In the genomic region with DNA sequence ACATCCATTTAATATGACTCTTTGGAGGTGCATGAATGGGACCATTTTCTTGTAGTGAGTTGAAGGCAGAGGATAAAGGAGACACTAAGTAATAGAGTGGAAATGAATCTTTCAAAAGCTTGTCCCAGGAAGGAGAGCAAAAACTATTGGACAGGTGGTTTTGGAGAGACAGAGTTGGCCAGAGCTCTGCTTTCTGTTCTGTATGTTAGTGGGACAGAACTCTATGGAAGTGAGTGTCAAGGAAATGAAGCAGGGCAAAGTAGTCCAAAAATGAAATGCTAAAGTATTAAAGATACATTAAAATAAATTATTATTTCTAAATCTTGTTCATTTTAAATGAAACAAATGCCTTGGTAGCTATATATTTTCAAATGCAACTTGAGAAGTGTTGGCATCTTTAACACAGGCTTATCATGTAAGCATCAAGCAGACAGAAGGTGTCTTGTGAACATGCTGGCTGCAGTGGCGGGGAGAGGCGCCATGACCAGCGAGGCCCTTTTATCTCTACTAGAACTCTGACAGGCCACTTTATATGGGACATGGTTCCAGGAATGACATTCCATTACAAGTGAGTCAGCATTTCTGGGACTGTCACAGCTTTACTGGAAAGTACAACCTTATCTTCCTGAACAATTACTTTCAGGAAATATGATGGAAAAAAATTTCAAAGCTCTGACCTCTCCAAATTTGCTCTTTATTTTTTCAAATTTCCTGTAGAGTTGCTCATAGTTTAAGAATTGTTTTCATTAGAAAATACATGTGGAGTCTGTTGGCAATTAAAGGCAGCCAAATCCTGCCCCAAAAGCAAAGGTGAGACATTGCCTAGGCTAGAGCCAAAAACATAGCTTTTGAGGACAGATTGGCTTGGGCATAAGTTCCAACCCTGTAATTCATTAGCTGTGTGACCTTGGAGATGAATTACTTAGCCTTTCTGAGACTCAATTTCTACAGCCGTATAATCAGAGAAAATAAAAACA, we compare ENCODE assay signal across 1 cellular context.
A peak's percentile ranks its signal among the peaks of the same experiment; 100 is the strongest.
TF ChIP-seq lines count a peak whose summit lies in the region.

No MANE protein-coding gene starts in this region.

TF ChIP-seq in K562, 482 proteins besides CTCF, POLR2A, EP300 and RAD21 (continued from another document and continues in another):
- TF ChIP-seq NFIC (IDR thresholded peaks at IDR 0.05) (0 out of 2 replicates have a peak, but pooled peaks have one; percentile 21), FOXM1 (IDR thresholded peaks at IDR 0.05; ENCODE audit: low read depth) (0 out of 2 replicates have a peak, but pooled peaks have one; percentile 35), FOXM1 (CRISPR knock-in tag; IDR thresholded peaks at IDR 0.05; ENCODE audit: low read depth) (no peak), NR2C1 (IDR thresholded peaks at IDR 0.05) (no peak), NR2C1 (tag; IDR thresholded peaks at IDR 0.05) (0 out of 2 replicates have a peak, but pooled peaks have one; percentile 31), EP400 (IDR thresholded peaks at IDR 0.05) (peak; percentile 51; the same call in 1 of the 2 replicates), LCOR (CRISPR knock-in tag; IDR thresholded peaks at IDR 0.05) (no peak), DMBX1 (CRISPR knock-in tag; IDR thresholded peaks at IDR 0.05; ENCODE audit: borderline replicate concordance) (peak; percentile 72), TCF7L2 (IDR thresholded peaks at IDR 0.05; ENCODE audit: low read depth, low read length) (no peak), TAL1 (IDR thresholded peaks at IDR 0.05) (0 out of 2 replicates have a peak, but pooled peaks have one; percentile 26), NFRKB (IDR thresholded peaks at IDR 0.05; ENCODE audit: low read depth) (peak; percentile 62; the same call in 1 of the 2 replicates), POLR2H (tag; IDR thresholded peaks at IDR 0.05; ENCODE audit: low read depth) (0 out of 2 replicates have a peak, but pooled peaks have one; percentile 12), ELF1 (tag; IDR thresholded peaks at IDR 0.05) (peak; percentile 23; the same call in 1 of the 2 replicates), MAFG (tag; conservative IDR thresholded peaks at IDR 0.05) (peak; percentile 98), GATAD2B (IDR thresholded peaks at IDR 0.05; ENCODE audit: borderline replicate concordance) (peak; percentile 77), SMARCC2 (IDR thresholded peaks at IDR 0.05; ENCODE audit: low read depth) (peak; percentile 75), ARNT (IDR thresholded peaks at IDR 0.05) (peak in 1 of 2 experiments; percentile 27; a peak in 1 of 4 replicates), SUPT5H (IDR thresholded peaks at IDR 0.05) (no peak), TOE1 (IDR thresholded peaks at IDR 0.05; ENCODE audit: borderline replicate concordance) (no peak), TOE1 (CRISPR knock-in tag; IDR thresholded peaks at IDR 0.05; ENCODE audit: borderline replicate concordance, low read depth) (no peak)
- TF ChIP-seq, protein P1, sequence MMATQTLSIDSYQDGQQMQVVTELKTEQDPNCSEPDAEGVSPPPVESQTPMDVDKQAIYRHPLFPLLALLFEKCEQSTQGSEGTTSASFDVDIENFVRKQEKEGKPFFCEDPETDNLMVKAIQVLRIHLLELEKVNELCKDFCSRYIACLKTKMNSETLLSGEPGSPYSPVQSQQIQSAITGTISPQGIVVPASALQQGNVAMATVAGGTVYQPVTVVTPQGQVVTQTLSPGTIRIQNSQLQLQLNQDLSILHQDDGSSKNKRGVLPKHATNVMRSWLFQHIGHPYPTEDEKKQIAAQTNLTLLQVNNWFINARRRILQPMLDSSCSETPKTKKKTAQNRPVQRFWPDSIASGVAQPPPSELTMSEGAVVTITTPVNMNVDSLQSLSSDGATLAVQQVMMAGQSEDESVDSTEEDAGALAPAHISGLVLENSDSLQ (IDR thresholded peaks at IDR 0.05): peak; percentile 80
- TF ChIP-seq, protein P2, sequence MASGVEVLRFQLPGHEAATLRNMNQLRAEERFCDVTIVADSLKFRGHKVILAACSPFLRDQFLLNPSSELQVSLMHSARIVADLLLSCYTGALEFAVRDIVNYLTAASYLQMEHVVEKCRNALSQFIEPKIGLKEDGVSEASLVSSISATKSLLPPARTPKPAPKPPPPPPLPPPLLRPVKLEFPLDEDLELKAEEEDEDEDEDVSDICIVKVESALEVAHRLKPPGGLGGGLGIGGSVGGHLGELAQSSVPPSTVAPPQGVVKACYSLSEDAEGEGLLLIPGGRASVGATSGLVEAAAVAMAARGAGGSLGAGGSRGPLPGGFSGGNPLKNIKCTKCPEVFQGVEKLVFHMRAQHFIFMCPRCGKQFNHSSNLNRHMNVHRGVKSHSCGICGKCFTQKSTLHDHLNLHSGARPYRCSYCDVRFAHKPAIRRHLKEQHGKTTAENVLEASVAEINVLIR (CRISPR knock-in tag; IDR thresholded peaks at IDR 0.05): 0 out of 2 replicates have a peak, but pooled peaks have one; percentile 30
- TF ChIP-seq, protein P3, sequence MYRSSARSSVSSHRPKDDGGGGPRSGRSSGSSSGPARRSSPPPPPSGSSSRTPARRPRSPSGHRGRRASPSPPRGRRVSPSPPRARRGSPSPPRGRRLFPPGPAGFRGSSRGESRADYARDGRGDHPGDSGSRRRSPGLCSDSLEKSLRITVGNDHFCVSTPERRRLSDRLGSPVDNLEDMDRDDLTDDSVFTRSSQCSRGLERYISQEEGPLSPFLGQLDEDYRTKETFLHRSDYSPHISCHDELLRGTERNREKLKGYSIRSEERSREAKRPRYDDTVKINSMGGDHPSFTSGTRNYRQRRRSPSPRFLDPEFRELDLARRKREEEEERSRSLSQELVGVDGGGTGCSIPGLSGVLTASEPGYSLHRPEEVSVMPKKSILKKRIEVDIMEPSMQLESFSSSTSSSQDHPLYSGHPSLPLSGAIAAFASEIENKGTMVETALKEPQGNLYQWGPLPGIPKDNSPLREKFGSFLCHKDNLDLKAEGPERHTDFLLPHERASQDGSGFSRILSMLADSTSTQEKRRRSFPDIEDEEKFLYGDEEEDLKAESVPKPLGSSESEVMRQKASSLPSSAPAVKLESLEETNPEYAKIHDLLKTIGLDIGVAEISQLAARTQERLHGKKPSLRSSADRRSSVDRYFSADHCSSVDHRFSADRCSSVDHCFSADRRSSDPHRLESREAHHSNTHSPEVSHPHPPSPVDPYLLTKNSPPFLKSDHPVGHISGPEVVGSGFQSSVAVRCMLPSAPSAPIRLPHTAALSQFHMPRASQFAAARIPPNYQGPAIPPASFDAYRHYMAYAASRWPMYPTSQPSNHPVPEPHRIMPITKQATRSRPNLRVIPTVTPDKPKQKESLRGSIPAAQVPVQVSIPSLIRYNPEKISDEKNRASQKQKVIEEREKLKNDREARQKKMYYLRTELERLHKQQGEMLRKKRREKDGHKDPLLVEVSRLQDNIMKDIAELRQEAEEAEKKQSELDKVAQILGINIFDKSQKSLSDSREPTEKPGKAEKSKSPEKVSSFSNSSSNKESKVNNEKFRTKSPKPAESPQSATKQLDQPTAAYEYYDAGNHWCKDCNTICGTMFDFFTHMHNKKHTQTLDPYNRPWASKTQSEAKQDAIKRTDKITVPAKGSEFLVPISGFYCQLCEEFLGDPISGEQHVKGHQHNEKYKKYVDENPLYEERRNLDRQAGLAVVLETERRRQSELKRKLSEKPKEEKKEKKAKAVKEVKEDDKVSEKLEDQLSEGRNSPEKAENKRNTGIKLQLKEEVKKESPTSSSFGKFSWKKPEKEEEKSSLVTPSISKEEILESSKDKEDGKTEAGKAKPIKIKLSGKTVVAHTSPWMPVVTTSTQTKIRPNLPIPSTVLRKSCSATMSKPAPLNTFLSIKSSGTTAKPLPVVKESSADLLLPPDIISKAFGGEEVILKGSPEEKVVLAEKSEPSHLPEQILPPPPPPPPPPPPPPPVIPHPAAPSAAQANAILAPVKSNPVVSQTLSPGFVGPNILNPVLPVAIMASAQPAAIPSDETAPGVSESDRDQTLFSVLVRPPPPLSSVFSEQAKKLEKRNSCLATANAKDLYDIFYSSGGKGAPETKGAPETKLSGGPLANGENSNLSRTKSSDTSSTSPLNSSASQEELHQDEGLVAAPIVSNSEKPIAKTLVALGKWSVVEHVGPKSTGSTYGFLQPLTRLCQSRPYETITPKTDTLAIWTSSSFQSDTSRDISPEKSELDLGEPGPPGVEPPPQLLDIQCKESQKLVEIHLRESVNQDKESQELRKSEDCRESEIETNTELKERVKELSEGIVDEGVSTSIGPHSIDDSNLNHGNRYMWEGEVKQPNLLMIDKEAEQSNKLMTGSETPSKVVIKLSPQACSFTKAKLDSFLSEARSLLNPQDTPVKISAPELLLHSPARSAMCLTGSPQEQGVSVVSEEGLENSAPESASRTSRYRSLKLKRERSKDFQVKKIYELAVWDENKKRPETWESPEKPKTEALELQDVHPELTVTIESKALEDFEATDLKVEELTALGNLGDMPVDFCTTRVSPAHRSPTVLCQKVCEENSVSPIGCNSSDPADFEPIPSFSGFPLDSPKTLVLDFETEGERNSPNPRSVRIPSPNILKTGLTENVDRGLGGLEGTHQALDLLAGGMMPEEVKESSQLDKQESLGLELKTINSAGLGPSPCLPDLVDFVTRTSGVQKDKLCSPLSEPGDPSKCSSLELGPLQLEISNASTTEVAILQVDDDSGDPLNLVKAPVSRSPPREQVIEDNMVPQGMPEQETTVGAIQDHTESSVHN (IDR thresholded peaks at IDR 0.05; ENCODE audit: borderline replicate concordance in 1 of 2, low read depth in 1 of 2): peak in 1 of 2 experiments; percentile 38; a peak in 1 of 4 replicates
- TF ChIP-seq, protein P4, sequence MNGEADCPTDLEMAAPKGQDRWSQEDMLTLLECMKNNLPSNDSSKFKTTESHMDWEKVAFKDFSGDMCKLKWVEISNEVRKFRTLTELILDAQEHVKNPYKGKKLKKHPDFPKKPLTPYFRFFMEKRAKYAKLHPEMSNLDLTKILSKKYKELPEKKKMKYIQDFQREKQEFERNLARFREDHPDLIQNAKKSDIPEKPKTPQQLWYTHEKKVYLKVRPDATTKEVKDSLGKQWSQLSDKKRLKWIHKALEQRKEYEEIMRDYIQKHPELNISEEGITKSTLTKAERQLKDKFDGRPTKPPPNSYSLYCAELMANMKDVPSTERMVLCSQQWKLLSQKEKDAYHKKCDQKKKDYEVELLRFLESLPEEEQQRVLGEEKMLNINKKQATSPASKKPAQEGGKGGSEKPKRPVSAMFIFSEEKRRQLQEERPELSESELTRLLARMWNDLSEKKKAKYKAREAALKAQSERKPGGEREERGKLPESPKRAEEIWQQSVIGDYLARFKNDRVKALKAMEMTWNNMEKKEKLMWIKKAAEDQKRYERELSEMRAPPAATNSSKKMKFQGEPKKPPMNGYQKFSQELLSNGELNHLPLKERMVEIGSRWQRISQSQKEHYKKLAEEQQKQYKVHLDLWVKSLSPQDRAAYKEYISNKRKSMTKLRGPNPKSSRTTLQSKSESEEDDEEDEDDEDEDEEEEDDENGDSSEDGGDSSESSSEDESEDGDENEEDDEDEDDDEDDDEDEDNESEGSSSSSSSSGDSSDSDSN (IDR thresholded peaks at IDR 0.05; ENCODE audit: borderline replicate concordance in 1 of 2, low read depth in 2 of 2, low read length in 2 of 2): no peak
- TF ChIP-seq, protein P5, sequence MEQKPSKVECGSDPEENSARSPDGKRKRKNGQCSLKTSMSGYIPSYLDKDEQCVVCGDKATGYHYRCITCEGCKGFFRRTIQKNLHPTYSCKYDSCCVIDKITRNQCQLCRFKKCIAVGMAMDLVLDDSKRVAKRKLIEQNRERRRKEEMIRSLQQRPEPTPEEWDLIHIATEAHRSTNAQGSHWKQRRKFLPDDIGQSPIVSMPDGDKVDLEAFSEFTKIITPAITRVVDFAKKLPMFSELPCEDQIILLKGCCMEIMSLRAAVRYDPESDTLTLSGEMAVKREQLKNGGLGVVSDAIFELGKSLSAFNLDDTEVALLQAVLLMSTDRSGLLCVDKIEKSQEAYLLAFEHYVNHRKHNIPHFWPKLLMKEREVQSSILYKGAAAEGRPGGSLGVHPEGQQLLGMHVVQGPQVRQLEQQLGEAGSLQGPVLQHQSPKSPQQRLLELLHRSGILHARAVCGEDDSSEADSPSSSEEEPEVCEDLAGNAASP (IDR thresholded peaks at IDR 0.05): no peak
- TF ChIP-seq, protein P6, sequence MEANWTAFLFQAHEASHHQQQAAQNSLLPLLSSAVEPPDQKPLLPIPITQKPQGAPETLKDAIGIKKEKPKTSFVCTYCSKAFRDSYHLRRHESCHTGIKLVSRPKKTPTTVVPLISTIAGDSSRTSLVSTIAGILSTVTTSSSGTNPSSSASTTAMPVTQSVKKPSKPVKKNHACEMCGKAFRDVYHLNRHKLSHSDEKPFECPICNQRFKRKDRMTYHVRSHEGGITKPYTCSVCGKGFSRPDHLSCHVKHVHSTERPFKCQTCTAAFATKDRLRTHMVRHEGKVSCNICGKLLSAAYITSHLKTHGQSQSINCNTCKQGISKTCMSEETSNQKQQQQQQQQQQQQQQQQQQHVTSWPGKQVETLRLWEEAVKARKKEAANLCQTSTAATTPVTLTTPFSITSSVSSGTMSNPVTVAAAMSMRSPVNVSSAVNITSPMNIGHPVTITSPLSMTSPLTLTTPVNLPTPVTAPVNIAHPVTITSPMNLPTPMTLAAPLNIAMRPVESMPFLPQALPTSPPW (CRISPR knock-in tag; IDR thresholded peaks at IDR 0.05): peak; percentile 22; the same call in 1 of the 2 replicates
- TF ChIP-seq, protein P7, sequence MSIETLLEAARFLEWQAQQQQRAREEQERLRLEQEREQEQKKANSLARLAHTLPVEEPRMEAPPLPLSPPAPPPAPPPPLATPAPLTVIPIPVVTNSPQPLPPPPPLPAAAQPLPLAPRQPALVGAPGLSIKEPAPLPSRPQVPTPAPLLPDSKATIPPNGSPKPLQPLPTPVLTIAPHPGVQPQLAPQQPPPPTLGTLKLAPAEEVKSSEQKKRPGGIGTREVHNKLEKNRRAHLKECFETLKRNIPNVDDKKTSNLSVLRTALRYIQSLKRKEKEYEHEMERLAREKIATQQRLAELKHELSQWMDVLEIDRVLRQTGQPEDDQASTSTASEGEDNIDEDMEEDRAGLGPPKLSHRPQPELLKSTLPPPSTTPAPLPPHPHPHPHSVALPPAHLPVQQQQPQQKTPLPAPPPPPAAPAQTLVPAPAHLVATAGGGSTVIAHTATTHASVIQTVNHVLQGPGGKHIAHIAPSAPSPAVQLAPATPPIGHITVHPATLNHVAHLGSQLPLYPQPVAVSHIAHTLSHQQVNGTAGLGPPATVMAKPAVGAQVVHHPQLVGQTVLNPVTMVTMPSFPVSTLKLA (conservative IDR thresholded peaks at IDR 0.05): peak; percentile 27 to 64; a peak in 2 of 4 replicates
